Comparison of ENCODE assay signal across 13 cellular contexts in the genomic region with DNA sequence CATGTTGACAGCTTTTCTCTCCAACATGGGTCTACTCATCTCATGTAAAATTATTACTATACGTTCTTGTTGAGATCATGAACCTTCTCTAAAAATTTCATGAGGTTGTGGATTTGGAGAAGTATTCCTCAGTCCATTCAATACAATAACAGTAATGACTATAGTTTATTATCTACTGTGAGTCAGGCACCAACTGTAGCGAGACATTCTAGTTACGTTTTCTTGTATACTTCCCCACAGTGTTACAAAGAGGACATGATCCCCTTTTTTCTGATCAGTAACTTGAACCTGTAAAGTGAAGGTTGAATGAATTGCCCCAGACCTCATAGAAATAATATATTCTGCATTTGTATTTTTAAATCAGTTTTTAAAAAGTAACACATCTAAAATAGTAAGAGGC.
DNase-seq lines count a peak whose midpoint lies in the region; ATAC-seq and TF ChIP-seq lines count a peak whose summit lies in the region.
"Had no signal": no experiment of that assay in that cellular context is flagged by ENCODE, and none has a peak within 500 bp of the region (broad histone marks: within the 10 kb centered on the region; RNA-seq: fewer than 3 reads in every experiment).

No MANE protein-coding gene starts in this region.

- H3K4me3 ChIP-seq in right atrium auricular region (no peak overlapping the region), HAP-1 (no peak overlapping the region), PC-9 (no peak overlapping the region)
- H3K4me3 ChIP-seq: ovary, upper lobe of left lung had no signal

- H3K36me3 ChIP-seq in right atrium auricular region, result no peaks in the 10 kb centered on the region
- H3K36me3 ChIP-seq in HAP-1 (replicated peaks), result no peaks in the 10 kb centered on the region
- H3K36me3 ChIP-seq in PC-9 (ENCODE audit: low read depth), result 0 out of 2 replicates have a peak, but pooled peaks cover 5% of the 10 kb centered on the region
- H3K36me3 ChIP-seq: ovary, upper lobe of left lung had no signal

- ATAC-seq in Right ventricle myocardium inferior (no peak), HG02678 (IDR thresholded peaks at IDR 0.05; ENCODE audit: unreplicated experiment) (peak; percentile 39)

- H3K9me2 ChIP-seq in PC-9 (ENCODE audit: insufficient read depth), result no peaks in the 10 kb centered on the region

- no TSS peak for BruUV-seq in PC-9 (replicated peaks; lab: Mats Ljungman, UMichigan)

- peaks cover 35% of the 10 kb centered on the region for H3F3A ChIP-seq in PC-9 (ENCODE audit: insufficient read depth, low read depth)

- no peak overlapping the region for H3K4me2 ChIP-seq in PC-9

- DNase-seq in right atrium auricular region (ENCODE audit: low spot score), result no peak
- no peak for DNase-seq in Right ventricle myocardium inferior (ENCODE audit: missing footprints)
- DNase-seq in NAMALWA (ENCODE audit: low spot score), result peak; percentile 50
- no peak for DNase-seq in HAP-1 (ENCODE audit: low spot score in 2 of 2)
- no peak for DNase-seq in PC-9
- DNase-seq in H4 (ENCODE audit: low spot score), result no peak
- no peak for DNase-seq in activated CD4-positive, alpha-beta T cell treated with anti-CD3 and anti-CD28 coated beads, Interleukin-2, amount 50 U/mL, for 4 hours
- DNase-seq: activated CD4-positive, alpha-beta T cell treated with anti-CD3 and anti-CD28 coated beads, Interleukin-2, amount 50 U/mL, for 1 hour; immature natural killer cell; NCI-H345; ovary; upper lobe of left lung had no signal

- H3K9me3 ChIP-seq in right atrium auricular region (no peaks in the 10 kb centered on the region), HAP-1 (no peaks in the 10 kb centered on the region), PC-9 (ENCODE audit: insufficient read depth, low read depth) (0 out of 2 replicates have a peak, but pooled peaks cover 3% of the 10 kb centered on the region)
- H3K9me3 ChIP-seq: ovary, upper lobe of left lung had no signal

- H3K27ac ChIP-seq in right atrium auricular region (peak overlapping the region; percentile 0 to 36), PC-9 (no peak overlapping the region)
- H3K27ac ChIP-seq: ovary, upper lobe of left lung had no signal

- in situ Hi-C loops in HAP-1 (cut with MboI; ENCODE audit: low sequenced_read_pairs), result no loop called here

- POLR2A ChIA-PET in PC-9 (lab: Charles Lee; ENCODE audit: unreplicated experiment), result no interaction called here

- no peaks in the 10 kb centered on the region for H3K27me3 ChIP-seq in right atrium auricular region
- no peaks in the 10 kb centered on the region for H3K27me3 ChIP-seq in HAP-1 (ENCODE audit: low read depth)
- no peaks in the 10 kb centered on the region for H3K27me3 ChIP-seq in PC-9 (ENCODE audit: insufficient read depth, low read depth)
- H3K27me3 ChIP-seq: ovary, upper lobe of left lung had no signal

- H3K79me2 ChIP-seq in PC-9 (ENCODE audit: low read depth), result peaks cover 79% of the 10 kb centered on the region

- H2AFZ ChIP-seq in PC-9, result no peak overlapping the region

- CTCF ChIA-PET in PC-9 (lab: Charles Lee), result no interaction called here

- H4K20me1 ChIP-seq in PC-9 (ENCODE audit: insufficient read depth), result peaks cover 8% of the 10 kb centered on the region; the same call in 1 of the 2 replicates

- intact Hi-C loops in Right ventricle myocardium inferior (cut with DNase I) (no loop called here), PC-9 (cut with micrococcal nuclease; ENCODE audit: unreplicated experiment) (no loop called here)

- H3K4me1 ChIP-seq in right atrium auricular region (peaks cover 0 to 67% of the 10 kb centered on the region in 2 donors), HAP-1 (peaks cover 19% of the 10 kb centered on the region), PC-9 (replicated peaks; ENCODE audit: insufficient read depth) (peaks cover 16% of the 10 kb centered on the region)

- TF ChIP-seq CTCF in right atrium auricular region (IDR thresholded peaks at IDR 0.05), result no peak
- TF ChIP-seq CTCF in PC-9 (conservative IDR thresholded peaks at IDR 0.05), result no peak
